14 cellular contexts compared by ENCODE assay signal in the genomic region with DNA sequence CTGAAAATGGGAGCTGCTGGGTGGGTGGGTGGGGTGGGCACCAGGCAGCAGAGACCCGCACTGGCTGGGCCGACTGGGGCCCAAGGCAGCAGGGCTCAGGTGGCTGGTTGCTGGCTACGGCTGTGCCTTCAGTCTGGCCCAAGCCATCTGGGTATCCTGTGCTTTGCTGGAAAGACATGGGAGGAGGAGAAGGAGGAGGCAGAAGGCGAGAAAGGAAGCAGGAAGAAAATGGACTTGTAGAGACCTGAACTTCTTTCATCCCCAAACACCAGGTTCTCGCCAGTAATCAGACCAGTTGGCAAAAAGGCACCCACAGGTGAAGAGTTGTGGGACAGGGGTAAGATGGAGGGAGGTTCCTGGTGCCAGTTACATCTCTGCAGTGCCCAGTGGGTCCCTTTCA.
"Had no signal": no experiment of that assay in that cellular context is flagged by ENCODE, and none has a peak within 500 bp of the region (broad histone marks: within the 10 kb centered on the region; RNA-seq: fewer than 3 reads in every experiment).

No MANE protein-coding gene starts in this region.

- H3K27ac ChIP-seq: ascending aorta, gastroesophageal sphincter, testis, VCaP had no signal

- ATAC-seq: activated CD4-positive, alpha-beta T cell treated with anti-CD3 and anti-CD28 coated beads for 36 hours; activated naive CD8-positive, alpha-beta T cell treated with anti-CD3 and anti-CD28 coated beads, Interleukin-2, amount 50 U/mL, for 24 hours; gastroesophageal sphincter; naive thymus-derived CD4-positive, alpha-beta T cell had no signal

- H3K36me3 ChIP-seq: ascending aorta, gastroesophageal sphincter had no signal

- H3K9me3 ChIP-seq: ascending aorta, gastroesophageal sphincter, testis had no signal

- H3K27me3 ChIP-seq: ascending aorta, gastroesophageal sphincter, testis had no signal

- H3K4me3 ChIP-seq: ascending aorta, gastroesophageal sphincter, testis had no signal

- H3K4me1 ChIP-seq: ascending aorta had no signal

- DNase-seq: activated CD4-positive, alpha-beta memory T cell treated with anti-CD3 and anti-CD28 coated beads, Interleukin-2, amount 10 ng/mL, durations not matched to agents 7 days and 5 days; activated CD4-positive, alpha-beta T cell treated with anti-CD3 and anti-CD28 coated beads for 36 hours; activated naive CD4-positive, alpha-beta T cell treated with Interleukin-2 at 50 U/mL for 16 hours; activated naive CD8-positive, alpha-beta T cell treated with anti-CD3 and anti-CD28 coated beads, Interleukin-2, amount 50 U/mL, for 24 hours; caudate nucleus; effector memory CD4-positive, alpha-beta T cell; naive thymus-derived CD4-positive, alpha-beta T cell; occipital lobe; stimulated activated CD4-positive, alpha-beta T cell treated with anti-CD3 and anti-CD28 coated beads, Interleukin-15, amount 100 ng/mL, for 24 hours; stimulated activated CD4-positive, alpha-beta T cell treated with anti-CD3 and anti-CD28 coated beads, Interleukin-4, amount 100 ng/mL, for 24 hours; testis had no signal
